Comparison of ENCODE assay signal across 17 cellular contexts in genomic region chr22:39264344-39265116, GRCh38. TPM values are rescaled to one million over a fixed set of nuclear protein-coding genes. Genes with fewer than 3 reads are reported as not detected.
DNase-seq lines count a peak whose midpoint lies in the region; ATAC-seq and TF ChIP-seq lines count a peak whose summit lies in the region.
"Had no signal": no experiment of that assay in that cellular context is flagged by ENCODE, and none has a peak within 500 bp of the region (broad histone marks: within the 10 kb centered on the region; RNA-seq: fewer than 3 reads in every experiment).

No MANE protein-coding gene starts in this region.

- intact Hi-C loops in left ventricle myocardium inferior (cut with micrococcal nuclease) = no loop called here

- no peak for ATAC-seq in stimulated activated effector memory CD8-positive, alpha-beta T cell treated with anti-CD3 and anti-CD28 coated beads, Interleukin-12 subunit alpha, Interleukin-12 subunit beta, amount 100 ng/mL, for 72 hours
- ATAC-seq: PC-3 had no signal

- peaks cover 40% of the 10 kb centered on the region for H3K4me1 ChIP-seq in left ventricle myocardium inferior

- DNase-seq in SKM-1 treated with dmso at 0.1 percent for 144 hours (lab: John Stamatoyannopoulos, UW; ENCODE audit: unreplicated experiment) = peak; percentile 29
- no peak for DNase-seq in SKM-1 (lab: John Stamatoyannopoulos, UW; ENCODE audit: unreplicated experiment)
- DNase-seq in NOMO-1 treated with dmso at 0.1 percent for 144 hours (lab: John Stamatoyannopoulos, UW; ENCODE audit: unreplicated experiment) = peak; percentile 26
- DNase-seq in left ventricle myocardium inferior = peak; percentile 67
- DNase-seq in stimulated activated effector memory CD8-positive, alpha-beta T cell treated with anti-CD3 and anti-CD28 coated beads, Interleukin-12 subunit alpha, Interleukin-12 subunit beta, amount 100 ng/mL, for 72 hours (ENCODE audit: low spot score in 2 of 2) = no peak
- DNase-seq in NCI-H1694 treated with DMSO at 0.1 percent for 48 hours (lab: John Stamatoyannopoulos, UW) = no peak
- no peak for DNase-seq in glomerular visceral epithelial cell (ENCODE audit: extremely low spot score)
- no peak for DNase-seq in HT-29 (ENCODE audit: low spot score)
- DNase-seq: 8988T; activated CD4-positive, alpha-beta T cell treated with anti-CD3 and anti-CD28 coated beads, Interleukin-2, amount 50 U/mL, for 4 hours; COR-L47; MG63; NCI-H2171; PC-3 had no signal

- no peaks in the 10 kb centered on the region for H3K27me3 ChIP-seq in left ventricle myocardium inferior (ENCODE audit: low read depth)
- H3K27me3 ChIP-seq: MG63 had no signal

- H3K4me3 Mint-ChIP-seq in stimulated activated effector memory CD8-positive, alpha-beta T cell treated with anti-CD3 and anti-CD28 coated beads, Interleukin-12 subunit alpha, Interleukin-12 subunit beta, amount 100 ng/mL, for 72 hours = peak overlapping the region; percentile 45
- H3K4me3 Mint-ChIP-seq: activated naive CD8-positive, alpha-beta T cell; T-helper 2 cell treated with Interferon-gamma antibody and Interleukin-4, amounts not matched to agents 5 μg/mL and 100 μg/mL, for 36 hours had no signal

- no peaks in the 10 kb centered on the region for H3K9me3 Mint-ChIP-seq in stimulated activated effector memory CD8-positive, alpha-beta T cell treated with anti-CD3 and anti-CD28 coated beads, Interleukin-12 subunit alpha, Interleukin-12 subunit beta, amount 100 ng/mL, for 72 hours

- H3K27ac ChIP-seq in left ventricle myocardium inferior (replicated peaks) = no peak overlapping the region

- H3K9me3 ChIP-seq in left ventricle myocardium inferior (replicated peaks) = peaks cover 17% of the 10 kb centered on the region

- H3K36me3 Mint-ChIP-seq in stimulated activated effector memory CD8-positive, alpha-beta T cell treated with anti-CD3 and anti-CD28 coated beads, Interleukin-12 subunit alpha, Interleukin-12 subunit beta, amount 100 ng/mL, for 72 hours = no peaks in the 10 kb centered on the region
- H3K36me3 Mint-ChIP-seq: activated naive CD8-positive, alpha-beta T cell had no signal

- no peaks in the 10 kb centered on the region for H3K36me3 ChIP-seq in left ventricle myocardium inferior
- H3K36me3 ChIP-seq: MG63 had no signal

- H3K27ac Mint-ChIP-seq in stimulated activated effector memory CD8-positive, alpha-beta T cell treated with anti-CD3 and anti-CD28 coated beads, Interleukin-12 subunit alpha, Interleukin-12 subunit beta, amount 100 ng/mL, for 72 hours = peak overlapping the region; percentile 87
- H3K27ac Mint-ChIP-seq: activated naive CD8-positive, alpha-beta T cell; T-helper 2 cell treated with Interferon-gamma antibody and Interleukin-4, amounts not matched to agents 5 μg/mL and 100 μg/mL, for 36 hours had no signal

- peaks cover 39% of the 10 kb centered on the region for H3K4me1 Mint-ChIP-seq in stimulated activated effector memory CD8-positive, alpha-beta T cell treated with anti-CD3 and anti-CD28 coated beads, Interleukin-12 subunit alpha, Interleukin-12 subunit beta, amount 100 ng/mL, for 72 hours

- no peak overlapping the region for H3K4me3 ChIP-seq in left ventricle myocardium inferior
- H3K4me3 ChIP-seq: MG63, smooth muscle cell had no signal

- no peak for TF ChIP-seq CTCF in left ventricle myocardium inferior (IDR thresholded peaks at IDR 0.05; ENCODE audit: borderline replicate concordance)

RNA-seq across cellular contexts. Expression of gene PDGFB, which starts 19.7 kb away (rescaled TPM):
- total RNA-seq in left ventricle myocardium inferior = 17.2 TPM
- 12.4 and 16.6 TPM in 2 replicates for total RNA-seq in HT-29 (2014; rRNA removed; shearing (Covaris generic))

RNA-seq across cellular contexts. Expression of gene RPL3, which starts 54.9 kb away (rescaled TPM):
- 325 TPM for total RNA-seq in left ventricle myocardium inferior
- total RNA-seq in HT-29 (2014; rRNA removed; shearing (Covaris generic)) = 2,060 and 2,152 TPM in 2 replicates

Comparison
In these comparisons a context has a peak if more than half of its experiments do, and no peak if none do; other contexts are left out.
1. DNase-seq: peak in SKM-1 treated with dmso at 0.1 percent for 144 hours (single experiment), NOMO-1 treated with dmso at 0.1 percent for 144 hours (single experiment) and left ventricle myocardium inferior (single experiment); none in SKM-1 (single experiment), stimulated activated effector memory CD8-positive, alpha-beta T cell treated with anti-CD3 and anti-CD28 coated beads, Interleukin-12 subunit alpha, Interleukin-12 subunit beta, amount 100 ng/mL, for 72 hours (0 of 2), NCI-H1694 treated with DMSO at 0.1 percent for 48 hours (single experiment), glomerular visceral epithelial cell (single experiment) and HT-29 (single experiment).